Comparison of ENCODE assay signal across 1 cellular context in the genomic region with DNA sequence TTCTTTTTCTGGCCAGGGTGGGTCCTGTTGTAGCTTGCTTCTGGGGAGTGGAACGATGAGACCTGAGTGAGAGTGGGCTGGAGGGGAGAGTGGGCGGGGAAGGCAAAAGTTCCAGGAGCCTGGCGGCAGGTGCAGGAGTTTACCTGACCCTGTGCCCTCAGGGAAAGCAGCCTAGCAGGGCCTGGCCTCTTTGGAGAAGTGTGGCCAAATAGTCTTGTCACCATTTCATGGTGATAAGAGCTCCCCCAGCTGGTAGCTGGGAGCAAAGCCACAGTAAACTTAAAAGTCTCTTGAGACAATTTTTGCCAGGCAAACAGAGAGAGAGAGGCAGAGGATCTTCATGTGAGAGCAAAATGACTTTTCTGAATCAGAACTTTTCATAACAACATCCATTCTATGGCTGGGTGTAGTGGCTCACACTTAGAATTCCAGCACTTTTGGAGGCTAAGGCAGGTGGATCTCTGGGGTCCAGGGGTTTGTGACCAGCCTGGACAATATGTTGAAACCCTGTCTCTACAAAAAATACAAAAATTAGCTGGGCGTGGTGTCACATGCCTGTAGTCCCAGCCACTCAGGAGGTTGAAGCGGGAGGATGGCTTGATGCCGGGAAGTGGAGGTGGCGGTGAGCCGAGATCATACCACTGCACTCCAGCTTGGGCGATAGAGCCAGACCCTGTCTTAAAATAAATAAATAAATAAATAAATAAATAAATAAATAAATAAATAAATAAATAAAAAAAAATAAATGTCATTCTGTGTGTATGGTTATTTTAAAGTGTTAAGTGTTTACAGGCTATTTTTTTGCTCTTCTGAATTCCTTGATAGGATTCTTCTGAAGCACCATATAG.
A peak's percentile ranks its signal among the peaks of the same experiment; 100 is the strongest.
TF ChIP-seq lines count a peak whose summit lies in the region.

No MANE protein-coding gene starts in this region.

TF ChIP-seq in SK-N-SH, 30 proteins besides CTCF, POLR2A, EP300 and RAD21:
- TF ChIP-seq SMC3 (IDR thresholded peaks at IDR 0.05; ENCODE audit: low read depth, low read length) (peak; percentile 91), GABPA (IDR thresholded peaks at IDR 0.05; ENCODE audit: low read depth) (no peak)
